ENCODE assay signal across 13 cellular contexts in the genomic region with DNA sequence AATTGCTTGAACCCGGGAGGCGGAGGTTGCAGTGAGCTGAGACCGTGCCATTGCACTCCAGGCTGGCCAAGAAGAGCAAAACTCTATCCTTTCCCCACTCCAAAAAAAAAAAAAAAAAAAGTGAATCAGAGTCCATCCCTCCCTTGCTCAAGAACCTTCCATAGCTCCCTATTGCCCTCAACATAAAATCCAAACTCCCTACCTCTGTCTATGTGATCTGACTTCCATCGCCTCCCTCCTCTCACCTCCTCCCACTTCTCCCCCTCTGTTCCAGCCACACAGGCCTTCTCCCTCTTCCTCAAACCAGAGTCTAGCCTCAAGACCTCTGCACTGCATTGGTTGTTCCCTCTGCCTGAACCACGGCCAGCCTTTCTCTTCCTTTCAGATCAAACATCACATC.
"Had no signal": no experiment of that assay in that cellular context is flagged by ENCODE, and none has a peak within 500 bp of the region (broad histone marks: within the 10 kb centered on the region; RNA-seq: fewer than 3 reads in every experiment).

No MANE protein-coding gene starts in this region.

- FAIRE-seq: endometrium, urothelium cell line had no signal

- H3K27me3 Mint-ChIP-seq: stimulated activated naive CD8-positive, alpha-beta T cell treated with anti-CD3 and anti-CD28 coated beads, Interleukin-15, Interleukin-2, amounts not matched to agents 100 ng/mL and 50 ng/mL, for 24 hours had no signal

- ATAC-seq: esophagus mucosa, lower lobe of right lung had no signal

- H3K4me3 ChIP-seq: breast epithelium, dorsolateral prefrontal cortex, lower lobe of right lung had no signal

- H3K36me3 ChIP-seq: breast epithelium, lower lobe of right lung had no signal

- DNase-seq: activated gamma-delta T cell; activated naive CD8-positive, alpha-beta T cell treated with anti-CD3 and anti-CD28 coated beads for 36 hours; dorsolateral prefrontal cortex; lower lobe of right lung; midbrain; stimulated activated CD4-positive, alpha-beta T cell treated with anti-CD3 and anti-CD28 coated beads, Interleukin-2, amount 100 ng/mL, for 48 hours; stimulated activated CD8-positive, alpha-beta memory T cell treated with anti-CD3 and anti-CD28 coated beads, Interleukin-4, amount 100 ng/mL, for 48 hours; SW 1271 had no signal

- H3K9me3 ChIP-seq: breast epithelium, lower lobe of right lung had no signal

- H3K9me3 Mint-ChIP-seq: activated naive CD8-positive, alpha-beta T cell treated with anti-CD3 and anti-CD28 coated beads for 36 hours; stimulated activated naive CD8-positive, alpha-beta T cell treated with anti-CD3 and anti-CD28 coated beads, Interleukin-15, Interleukin-2, amounts not matched to agents 100 ng/mL and 50 ng/mL, for 24 hours had no signal

- H3K27ac ChIP-seq: breast epithelium, lower lobe of right lung had no signal

- H3K27me3 ChIP-seq: breast epithelium had no signal

- H3K4me3 Mint-ChIP-seq: activated naive CD8-positive, alpha-beta T cell treated with anti-CD3 and anti-CD28 coated beads for 36 hours; stimulated activated naive CD8-positive, alpha-beta T cell treated with anti-CD3 and anti-CD28 coated beads, Interleukin-15, Interleukin-2, amounts not matched to agents 100 ng/mL and 50 ng/mL, for 24 hours had no signal

- H3K36me3 Mint-ChIP-seq: activated naive CD8-positive, alpha-beta T cell treated with anti-CD3 and anti-CD28 coated beads for 36 hours had no signal

- H3K27ac Mint-ChIP-seq: activated naive CD8-positive, alpha-beta T cell treated with anti-CD3 and anti-CD28 coated beads for 36 hours; stimulated activated naive CD8-positive, alpha-beta T cell treated with anti-CD3 and anti-CD28 coated beads, Interleukin-15, Interleukin-2, amounts not matched to agents 100 ng/mL and 50 ng/mL, for 24 hours had no signal
